Comparison of ENCODE assay signal across 22 cellular contexts in genomic region chr7:151748733-151749132, GRCh38.
DNase-seq lines count a peak whose midpoint lies in the region; ATAC-seq, FAIRE-seq and TF ChIP-seq lines count a peak whose summit lies in the region.
"Had no signal": no experiment of that assay in that cellular context is flagged by ENCODE, and none has a peak within 500 bp of the region (broad histone marks: within the 10 kb centered on the region; RNA-seq: fewer than 3 reads in every experiment).

No MANE protein-coding gene starts in this region.

- in situ Hi-C loops in Panc1 (cut with HindIII; ENCODE audit: low pct_unique_long_range_greater_than_20kb, low sequenced_read_pairs) = no loop called here

- H4K91ac ChIP-seq in neuronal stem cell (ENCODE audit: low read depth, low read length, poor library complexity) = no peak overlapping the region

- H2BK15ac ChIP-seq in neuronal stem cell (ENCODE audit: low read length) = no peak overlapping the region

- H3K9ac ChIP-seq in neuronal stem cell (ENCODE audit: low read depth, low read length, poor library complexity) = no peak overlapping the region

- CTCF ChIA-PET in A549 (lab: Yijun Ruan, JAX) = interaction anchor here (1.0 to 3.5 kb wide), 4 partner anchors 8 to 119 kb away, joined by 3 to 24 read pairs (median 6); no protein-coding TSS in a partner anchor
- CTCF ChIA-PET in Panc1 (lab: Charles Lee) = no interaction called here

- peaks cover 7% of the 10 kb centered on the region for H3K36me3 Mint-ChIP-seq in activated T-helper 17 cell treated with anti-CD3 and anti-CD28 coated beads, Interleukin-2, amount 50 U/mL, for 72 hours (ENCODE audit: low read depth)

- peak overlapping the region; percentile 44 to 87; a peak in 5 of 6 replicates for H3K27ac ChIP-seq in A549
- H3K27ac ChIP-seq in Panc1 (ENCODE audit: low read length) = peak overlapping the region; percentile 31; the same call in 1 of the 2 replicates
- no peak overlapping the region for H3K27ac ChIP-seq in neuronal stem cell (replicated peaks; ENCODE audit: low read length)

- H3K27ac Mint-ChIP-seq in activated T-helper 17 cell treated with anti-CD3 and anti-CD28 coated beads, Interleukin-2, amount 50 U/mL, for 72 hours = no peak overlapping the region
- H3K27ac Mint-ChIP-seq: H9 had no signal

- no peak overlapping the region for H2BK5ac ChIP-seq in neuronal stem cell (ENCODE audit: low read length)

- no peak for TF ChIP-seq POLR2A in A549 (IDR thresholded peaks at IDR 0.05; ENCODE audit: low read length)

- no peak overlapping the region for H2BK120ac ChIP-seq in neuronal stem cell (ENCODE audit: low read depth, low read length)

- TF ChIP-seq CTCF in A549 (IDR thresholded peaks at IDR 0.05) (no peak), Panc1 (IDR thresholded peaks at IDR 0.05) (no peak)

- no peak for FAIRE-seq in A549 (lab: Jason Lieb, UNC)
- FAIRE-seq: GM12878, GM19239, H1 had no signal

- no peak overlapping the region for H3K14ac ChIP-seq in neuronal stem cell (ENCODE audit: low read length)

- peaks cover 54% of the 10 kb centered on the region for H3K4me1 ChIP-seq in A549
- H3K4me1 ChIP-seq in Panc1 (ENCODE audit: control insufficient read depth, insufficient read depth, low read length) = peaks cover 40% of the 10 kb centered on the region
- peaks cover 1 to 8% of the 10 kb centered on the region in 2 donors for H3K4me1 ChIP-seq in neuronal stem cell (ENCODE audit: control insufficient read depth in 2 of 2, insufficient read depth in 1 of 2, low read depth in 1 of 2, low read length in 2 of 2)
- H3K4me1 ChIP-seq: BE2C had no signal

- H3K18ac ChIP-seq in neuronal stem cell (ENCODE audit: low read length) = no peak overlapping the region

- BruUV-seq in Panc1 (replicated peaks; lab: Mats Ljungman, UMichigan) = no TSS peak

- TF ChIP-seq EP300 in A549 (IDR thresholded peaks at IDR 0.05) = no peak

- H3K36me3 ChIP-seq in Panc1 (ENCODE audit: control insufficient read depth, insufficient read depth, low read length) (no peaks in the 10 kb centered on the region), neuronal stem cell (replicated peaks in 1 of 2; ENCODE audit: control insufficient read depth in 2 of 2, insufficient read depth in 2 of 2, low read length in 2 of 2) (no peaks in the 10 kb centered on the region)
- H3K36me3 ChIP-seq: BE2C had no signal

- H3K9me3 ChIP-seq in A549 (0 out of 3 replicates have a peak, but pooled peaks cover 2% of the 10 kb centered on the region), Panc1 (ENCODE audit: control insufficient read depth, insufficient read depth, low read depth, low read length) (no peaks in the 10 kb centered on the region), neuronal stem cell (replicated peaks in 1 of 2; ENCODE audit: control insufficient read depth in 2 of 2, insufficient read depth in 1 of 2, low read depth in 1 of 2, low read length in 2 of 2) (peaks cover 0 to 2% of the 10 kb centered on the region in 2 donors)
- H3K9me3 ChIP-seq: BE2C had no signal

- no peaks in the 10 kb centered on the region for H3K27me3 Mint-ChIP-seq in activated T-helper 17 cell treated with anti-CD3 and anti-CD28 coated beads, Interleukin-2, amount 50 U/mL, for 72 hours
- H3K27me3 Mint-ChIP-seq: CD4-positive, CD25-positive, alpha-beta regulatory T cell had no signal

- intact Hi-C loops in Panc1 (cut with micrococcal nuclease; ENCODE audit: unreplicated experiment) = no loop called here

- no peak overlapping the region for H2BK12ac ChIP-seq in neuronal stem cell (ENCODE audit: low read length)

- DNase-seq in A549 (ENCODE audit: low read depth in 1 of 2, low spot score in 1 of 2) (no peak), Panc1 (ENCODE audit: low read depth, low spot score) (no peak), left lobe of liver (ENCODE audit: low spot score) (peak; percentile 95), neuronal stem cell (ENCODE audit: low spot score) (no peak), NCI-H2227 (lab: John Stamatoyannopoulos, UW; ENCODE audit: unreplicated experiment) (no peak), hepatic stellate cell (ENCODE audit: low spot score) (no peak)
- no peak for DNase-seq in activated CD8-positive, alpha-beta memory T cell treated with anti-CD3 and anti-CD28 coated beads, Interleukin-2, amount 50 U/mL, for 48 hours
- DNase-seq: 8988T; BE2C; C1 segment of cervical spinal cord; CD4-positive, CD25-positive, alpha-beta regulatory T cell; CD8-positive, alpha-beta memory T cell; COR-L47; DMS 273 treated with DMSO at 0.1 percent for 48 hours; DMS53; DND-41; EL; H9 had no signal

- POLR2A ChIA-PET in A549 (lab: Yijun Ruan, JAX) (no interaction called here), Panc1 (lab: Charles Lee) (no interaction called here)

- H3K4me2 ChIP-seq in A549 (0 out of 3 replicates have a peak overlapping the region, but pooled peaks have one; percentile 6), neuronal stem cell (ENCODE audit: insufficient read depth, low read length, poor library complexity, severe bottlenecking) (no peak overlapping the region)

- no peak overlapping the region for H4K8ac ChIP-seq in neuronal stem cell (ENCODE audit: low read depth, low read length)

- H3K4me3 ChIP-seq in A549 = no peak overlapping the region
- H3K4me3 ChIP-seq in Panc1 (ENCODE audit: low read depth in 2 of 2, low read length in 2 of 2) = no peak overlapping the region
- H3K4me3 ChIP-seq in neuronal stem cell (ENCODE audit: low read length in 2 of 2) = no peak overlapping the region
- H3K4me3 ChIP-seq: GM12878 had no signal

- no peak overlapping the region for H3K4ac ChIP-seq in neuronal stem cell (ENCODE audit: low read length)

- no peak for TF ChIP-seq RAD21 in A549 (conservative IDR thresholded peaks at IDR 0.05 in 1 of 2, IDR thresholded peaks at IDR 0.05 in 1 of 2)

- ATAC-seq in A549 (no peak), Panc1 (no peak), left lobe of liver (peak; percentile 54)
- no peak for ATAC-seq in activated T-helper 17 cell treated with anti-CD3 and anti-CD28 coated beads, Interleukin-2, amount 50 U/mL, for 72 hours (replicated peaks)
- ATAC-seq: GM12878 had no signal

- WGBS in A549 (ENCODE audit: missing lambda C conversion rate) = 88% methylated on average over 15 of the region's 15 CpGs
- WGBS in neuronal stem cell (ENCODE audit: extremely low coverage in 2 of 2, insufficient read length in 2 of 2, insufficient replicate concordance in 1 of 2), 2 donors = no CpG with 5 or more reads among the region's 15 CpGs

- H3K4me3 Mint-ChIP-seq in activated T-helper 17 cell treated with anti-CD3 and anti-CD28 coated beads, Interleukin-2, amount 50 U/mL, for 72 hours = no peak overlapping the region
- H3K4me3 Mint-ChIP-seq: CD4-positive, CD25-positive, alpha-beta regulatory T cell; H9 had no signal

- H3K79me1 ChIP-seq in neuronal stem cell (ENCODE audit: low read depth, low read length) = no peaks in the 10 kb centered on the region

- peaks cover 5% of the 10 kb centered on the region for H3K4me1 Mint-ChIP-seq in activated T-helper 17 cell treated with anti-CD3 and anti-CD28 coated beads, Interleukin-2, amount 50 U/mL, for 72 hours

- no peaks in the 10 kb centered on the region for H3K9me3 Mint-ChIP-seq in activated T-helper 17 cell treated with anti-CD3 and anti-CD28 coated beads, Interleukin-2, amount 50 U/mL, for 72 hours
- H3K9me3 Mint-ChIP-seq: CD8-positive, alpha-beta memory T cell; H9 had no signal

- H3K27me3 ChIP-seq in Panc1 (ENCODE audit: control insufficient read depth, insufficient read depth, low read length) (no peaks in the 10 kb centered on the region), neuronal stem cell (ENCODE audit: control insufficient read depth in 3 of 3, insufficient read depth in 3 of 3, low read depth in 1 of 3, low read length in 3 of 3) (no peaks in the 10 kb centered on the region)
- H3K27me3 ChIP-seq: BE2C had no signal

- H3K23ac ChIP-seq in neuronal stem cell (ENCODE audit: low read depth, low read length, poor library complexity) = no peak overlapping the region

- H2AK5ac ChIP-seq in neuronal stem cell (ENCODE audit: low read depth, low read length) = peak overlapping the region; percentile 49

- peak overlapping the region; percentile 41 for H2AFZ ChIP-seq in neuronal stem cell (ENCODE audit: low read length)

TF ChIP-seq in A549, 52 proteins besides CTCF, POLR2A, EP300 and RAD21 (continues in another document):
- TF ChIP-seq HEYL (CRISPR knock-in tag; IDR thresholded peaks at IDR 0.05) (no peak), NR3C1 (IDR thresholded peaks at IDR 0.05) (no peak), RFX5 (IDR thresholded peaks at IDR 0.05) (no peak), E2F6 (IDR thresholded peaks at IDR 0.05; ENCODE audit: borderline replicate concordance, low read depth) (no peak), CHD2 (IDR thresholded peaks at IDR 0.05; ENCODE audit: low read length, partially characterized antibody) (no peak), ZNF302 (CRISPR knock-in tag; IDR thresholded peaks at IDR 0.05) (no peak), HOXA7 (CRISPR knock-in tag; IDR thresholded peaks at IDR 0.05) (no peak)
- TF ChIP-seq, protein P1, sequence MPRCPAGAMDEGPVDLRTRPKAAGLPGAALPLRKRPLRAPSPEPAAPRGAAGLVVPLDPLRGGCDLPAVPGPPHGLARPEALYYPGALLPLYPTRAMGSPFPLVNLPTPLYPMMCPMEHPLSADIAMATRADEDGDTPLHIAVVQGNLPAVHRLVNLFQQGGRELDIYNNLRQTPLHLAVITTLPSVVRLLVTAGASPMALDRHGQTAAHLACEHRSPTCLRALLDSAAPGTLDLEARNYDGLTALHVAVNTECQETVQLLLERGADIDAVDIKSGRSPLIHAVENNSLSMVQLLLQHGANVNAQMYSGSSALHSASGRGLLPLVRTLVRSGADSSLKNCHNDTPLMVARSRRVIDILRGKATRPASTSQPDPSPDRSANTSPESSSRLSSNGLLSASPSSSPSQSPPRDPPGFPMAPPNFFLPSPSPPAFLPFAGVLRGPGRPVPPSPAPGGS (IDR thresholded peaks at IDR 0.05) = no peak
